In genomic region chr17:76241205-76241539, GRCh38 we compare ENCODE assay signal across 8 cellular contexts. TPM values are rescaled to one million over a fixed set of nuclear protein-coding genes. Genes with fewer than 3 reads are reported as not detected.
DNase-seq lines count a peak whose midpoint lies in the region; ATAC-seq and TF ChIP-seq lines count a peak whose summit lies in the region.

No MANE protein-coding gene starts in this region.

- 3% methylated on average over 10 of the region's 12 CpGs for WGBS in right lobe of liver (ENCODE audit: insufficient coverage, low coverage, low lambda C conversion rate, missing lambda C conversion rate)
- 6% methylated on average over 12 of the region's 12 CpGs for WGBS in testis, 2 donors

- H3K9me3 Mint-ChIP-seq in T-helper 2 cell treated with Interferon-gamma antibody and Interleukin-4, amounts not matched to agents 5 μg/mL and 100 μg/mL, for 36 hours = no peaks in the 10 kb centered on the region
- H3K9me3 Mint-ChIP-seq in brain = peaks cover 0 to 2% (median 0%) of the 10 kb centered on the region in 5 experiments

- H3K27me3 Mint-ChIP-seq in T-helper 2 cell treated with Interferon-gamma antibody and Interleukin-4, amounts not matched to agents 5 μg/mL and 100 μg/mL, for 36 hours (ENCODE audit: low read depth) = peaks cover 5% of the 10 kb centered on the region
- peaks cover 9% of the 10 kb centered on the region for H3K27me3 Mint-ChIP-seq in brain

- peak overlapping the region; percentile 95 for H3K4me3 Mint-ChIP-seq in T-helper 2 cell treated with Interferon-gamma antibody and Interleukin-4, amounts not matched to agents 5 μg/mL and 100 μg/mL, for 36 hours
- peak overlapping the region; percentile 86 to 92 (median 87) for H3K4me3 Mint-ChIP-seq in brain

- H3K27ac ChIP-seq in right lobe of liver (peak overlapping the region in 1 of 3 donors; percentile 25), testis (peak overlapping the region; percentile 77 to 82)

- H3K9me3 ChIP-seq in right lobe of liver = no peaks in the 10 kb centered on the region
- no peaks in the 10 kb centered on the region for H3K9me3 ChIP-seq in testis

- H3K27me3 ChIP-seq in right lobe of liver = no peaks in the 10 kb centered on the region
- H3K27me3 ChIP-seq in testis = no peaks in the 10 kb centered on the region

- H3K4me1 ChIP-seq in right lobe of liver = peaks cover 0 to 11% (median 4%) of the 10 kb centered on the region in 4 donors
- H3K4me1 ChIP-seq in testis = no peaks in the 10 kb centered on the region

- peak overlapping the region; percentile 94 for H3K27ac Mint-ChIP-seq in T-helper 2 cell treated with Interferon-gamma antibody and Interleukin-4, amounts not matched to agents 5 μg/mL and 100 μg/mL, for 36 hours
- H3K27ac Mint-ChIP-seq in brain = peak overlapping the region; percentile 68 to 89 (median 80)

- H3K36me3 ChIP-seq in right lobe of liver (no peaks in the 10 kb centered on the region), testis (ENCODE audit: low read depth, missing control alignments) (no peaks in the 10 kb centered on the region)

- DNase-seq in T-helper 2 cell treated with Interferon-gamma antibody and Interleukin-4, amounts not matched to agents 5 μg/mL and 100 μg/mL, for 36 hours (ENCODE audit: low spot score) = no peak
- DNase-seq in T-helper 2 cell (no peak), right lobe of liver (no peak), testis (peak; percentile 63), NCI-H187 (lab: John Stamatoyannopoulos, UW) (no peak)

- ATAC-seq in right lobe of liver (peak in 3 of 4 donors; percentile 19 to 35 (median 22)), GM21717 (IDR thresholded peaks at IDR 0.05; ENCODE audit: unreplicated experiment) (no peak), HG02840 (IDR thresholded peaks at IDR 0.05; ENCODE audit: low FRiP score, unreplicated experiment) (no peak)

- TF ChIP-seq CTCF in brain (conservative IDR thresholded peaks at IDR 0.05) (no peak), right lobe of liver (IDR thresholded peaks at IDR 0.05) (no peak), testis (IDR thresholded peaks at IDR 0.05) (no peak)

- no peak for TF ChIP-seq POLR2A in right lobe of liver (IDR thresholded peaks at IDR 0.05)
- TF ChIP-seq POLR2A in testis (IDR thresholded peaks at IDR 0.05) = no peak

- intact Hi-C loops in right lobe of liver (cut with DNase I) (no loop called here), testis (cut with DNase I; ENCODE audit: low total_unique reads) (no loop called here)

- H3K4me1 Mint-ChIP-seq in T-helper 2 cell treated with Interferon-gamma antibody and Interleukin-4, amounts not matched to agents 5 μg/mL and 100 μg/mL, for 36 hours (ENCODE audit: low read depth) = peaks cover 61% of the 10 kb centered on the region
- H3K4me1 Mint-ChIP-seq in brain = peaks cover 63% of the 10 kb centered on the region

- peak overlapping the region; percentile 55 to 61 (median 60) for H3K4me3 ChIP-seq in right lobe of liver
- H3K4me3 ChIP-seq in testis = peak overlapping the region; percentile 48 to 71

- peaks cover 24% of the 10 kb centered on the region for H3K36me3 Mint-ChIP-seq in T-helper 2 cell treated with Interferon-gamma antibody and Interleukin-4, amounts not matched to agents 5 μg/mL and 100 μg/mL, for 36 hours (ENCODE audit: low read depth)
- no peaks in the 10 kb centered on the region for H3K36me3 Mint-ChIP-seq in brain

RNA-seq across cellular contexts. Expression of gene RNF157, which starts 0.9 kb away (rescaled TPM):
- polyA plus RNA-seq in brain (ENCODE audit: insufficient read depth, low read depth, low replicate concordance) (90.2 TPM), testis (ENCODE audit: insufficient read depth, low read depth, low replicate concordance) (98.8 TPM)
- total RNA-seq in right lobe of liver (10 to 100 TPM in 2 of 6 experiments, 1 to 10 TPM in 2, under 1 TPM in 2; 0.39 to 14.5 (median 6.0) TPM), testis (100 to 1,000 TPM; 101 to 108 TPM)

RNA-seq across cellular contexts. Expression of gene UBALD2, which starts 24.0 kb away (rescaled TPM):
- 140 TPM for polyA plus RNA-seq in brain (ENCODE audit: insufficient read depth, low read depth, low replicate concordance)
- total RNA-seq in right lobe of liver = 10 to 100 TPM in 4 of 6 experiments, 1 to 10 TPM in 2; 7.3 to 17.9 (median 14.5) TPM
- total RNA-seq in testis = 10 to 100 TPM; 13.6 to 16.7 TPM
- 48.7 TPM for polyA plus RNA-seq in testis (ENCODE audit: insufficient read depth, low read depth, low replicate concordance)

Comparison
In these comparisons a context has a peak if more than half of its experiments do, and no peak if none do; other contexts are left out.
1. ATAC-seq: peak in right lobe of liver (3 of 4); none in GM21717 (single experiment) and HG02840 (single experiment).
2. RNA of gene RNF157, which starts 0.9 kb away (total RNA-seq): 101 to 108 TPM in testis; 0.39 to 14.5 TPM in right lobe of liver; every median in the first group is over 4 times any median in the second.